Comparison of ENCODE assay signal across 21 cellular contexts in the genomic region with DNA sequence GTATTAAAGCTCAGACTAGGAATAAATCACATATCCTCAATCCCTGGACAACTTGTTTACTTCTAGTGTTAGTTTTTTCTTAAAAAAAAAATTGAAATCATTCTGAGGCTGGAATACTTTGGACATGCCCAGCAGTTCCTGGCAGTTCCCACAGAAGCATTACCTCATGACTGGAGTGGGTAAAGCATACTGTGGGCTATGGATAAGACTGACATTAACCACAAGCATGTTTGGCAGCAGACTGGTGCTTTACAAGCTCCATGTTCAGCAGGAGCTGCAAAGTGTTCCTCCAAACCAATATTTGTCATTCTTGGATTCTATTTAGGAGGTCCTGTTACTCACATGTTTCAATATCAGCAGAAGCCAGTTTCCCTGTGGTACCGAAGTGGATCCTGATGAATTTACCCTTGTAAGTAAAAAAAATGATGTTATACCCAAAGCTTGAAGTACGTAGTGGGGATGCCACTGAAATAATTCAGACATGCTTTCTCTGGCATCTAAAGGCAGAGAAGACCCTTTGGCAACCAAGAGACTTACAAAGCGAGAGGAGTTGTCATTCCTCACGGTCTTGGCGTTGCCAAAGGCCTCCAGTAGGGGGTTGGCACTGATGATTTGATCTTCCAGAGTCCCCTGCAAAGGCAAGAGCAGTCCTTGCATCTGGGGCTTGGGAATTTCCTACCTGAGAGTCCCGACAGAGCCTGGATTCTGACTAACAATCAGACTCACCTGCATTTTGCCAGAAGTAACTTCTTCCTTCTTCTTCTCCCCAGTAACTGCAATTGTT. TPM values are rescaled to one million over a fixed set of nuclear protein-coding genes. Genes with fewer than 3 reads are reported as not detected.
DNase-seq lines count a peak whose midpoint lies in the region; ATAC-seq and TF ChIP-seq lines count a peak whose summit lies in the region.
"Had no signal": no experiment of that assay in that cellular context is flagged by ENCODE, and none has a peak within 500 bp of the region (broad histone marks: within the 10 kb centered on the region; RNA-seq: fewer than 3 reads in every experiment).

No MANE protein-coding gene starts in this region.

- TF ChIP-seq CTCF in AG10803 (conservative IDR thresholded peaks at IDR 0.05; ENCODE audit: low read length): no peak
- TF ChIP-seq CTCF in HCT116 (IDR thresholded peaks at IDR 0.05 in 2 of 3, conservative IDR thresholded peaks at IDR 0.05 in 1 of 3; ENCODE audit: borderline replicate concordance in 1 of 3, insufficient read depth in 1 of 3, low read depth in 2 of 3, low read length in 2 of 3): peak in 2 of 3 experiments; percentile 22 to 28; a peak in 3 of 6 replicates
- TF ChIP-seq CTCF in endodermal cell (conservative IDR thresholded peaks at IDR 0.05): peak; percentile 57
- TF ChIP-seq CTCF in prostate gland (IDR thresholded peaks at IDR 0.05): no peak

- H3K27me3 ChIP-seq in HCT116 (ENCODE audit: insufficient read depth, low read length) (peaks cover 78% of the 10 kb centered on the region), endodermal cell (ENCODE audit: control insufficient read depth, insufficient read depth, low read length, poor library complexity, severe bottlenecking) (peaks cover 4% of the 10 kb centered on the region), prostate gland (replicated peaks; ENCODE audit: insufficient read depth) (no peaks in the 10 kb centered on the region)

- TF ChIP-seq POLR2A in HCT116 (IDR thresholded peaks at IDR 0.05; ENCODE audit: borderline replicate concordance, extremely low read depth, insufficient read depth, insufficient read length) (no peak), prostate gland (IDR thresholded peaks at IDR 0.05) (no peak)

- no TSS peak for BruUV-seq in HCT116 (replicated peaks; lab: Mats Ljungman, UMichigan)

- no peak for TF ChIP-seq RAD21 in HCT116 (IDR thresholded peaks at IDR 0.05; ENCODE audit: low read depth)

- no peak overlapping the region for H2AFZ ChIP-seq in HCT116 (ENCODE audit: low read depth, low read length, poor library complexity, severe bottlenecking)

- H3K4me1 Mint-ChIP-seq in endodermal cell: no peaks in the 10 kb centered on the region
- H3K4me1 Mint-ChIP-seq: activated naive CD4-positive, alpha-beta T cell treated with anti-CD3 and anti-CD28 coated beads, Interleukin-2, amount 10 ng/mL, durations not matched to agents 7 days and 5 days had no signal

- H3K4me1 ChIP-seq in HCT116 (ENCODE audit: control insufficient read depth in 1 of 2, insufficient read depth in 2 of 2, low read length in 2 of 2) (no peaks in the 10 kb centered on the region), endodermal cell (ENCODE audit: control insufficient read depth, insufficient read depth, low read length) (no peaks in the 10 kb centered on the region), prostate gland (replicated peaks) (no peaks in the 10 kb centered on the region)
- H3K4me1 ChIP-seq: HAP-1, lower lobe of right lung, suprapubic skin had no signal

- H4K20me1 ChIP-seq in HCT116 (ENCODE audit: insufficient read depth): no peaks in the 10 kb centered on the region

- no peaks in the 10 kb centered on the region for H3K27me3 Mint-ChIP-seq in endodermal cell (ENCODE audit: insufficient read depth)
- H3K27me3 Mint-ChIP-seq: activated naive CD4-positive, alpha-beta T cell treated with anti-CD3 and anti-CD28 coated beads, Interleukin-2, amount 10 ng/mL, durations not matched to agents 7 days and 5 days had no signal

- POLR2A ChIA-PET in HCT116 (lab: Charles Lee): no interaction called here
- POLR2A ChIA-PET in HEK293T (lab: Yijun Ruan, JAX): no interaction called here

- WGBS in endodermal cell (ENCODE audit: insufficient coverage in 1 of 2, insufficient read length in 1 of 2), 2 experiments: 58 to 61% methylated on average over 2 to 6 of the region's 6 CpGs
- WGBS in prostate gland: 62% methylated on average over 6 of the region's 6 CpGs

- H3K36me3 ChIP-seq in HCT116 (ENCODE audit: control insufficient read depth in 1 of 2, insufficient read depth in 2 of 2, low read length in 2 of 2): no peaks in the 10 kb centered on the region
- no peaks in the 10 kb centered on the region for H3K36me3 ChIP-seq in endodermal cell (ENCODE audit: control insufficient read depth, insufficient read depth, low read length)
- H3K36me3 ChIP-seq in prostate gland: no peaks in the 10 kb centered on the region
- H3K36me3 ChIP-seq: HAP-1, lower lobe of right lung, suprapubic skin had no signal

- H3K4me2 ChIP-seq in HCT116 (ENCODE audit: low read length): no peak overlapping the region

- H3K27ac Mint-ChIP-seq in endodermal cell: no peak overlapping the region
- H3K27ac Mint-ChIP-seq: activated naive CD4-positive, alpha-beta T cell treated with anti-CD3 and anti-CD28 coated beads, Interleukin-2, amount 10 ng/mL, durations not matched to agents 7 days and 5 days had no signal

- intact Hi-C loops in HCT116 (cut with micrococcal nuclease) (no loop called here), prostate gland (cut with DNase I) (no loop called here), posterior vena cava (cut with DNase I) (no loop called here)

- RAD21 ChIA-PET in HCT116 (lab: Charles Lee; ENCODE audit: low non-redundant PET in 1 of 2, low total read pairs in 2 of 2, uncharacterized antibody in 2 of 2, unreplicated experiment in 2 of 2): no interaction called here

- CTCF ChIA-PET in HCT116 (lab: Charles Lee): no interaction called here
- CTCF ChIA-PET in HEK293T (lab: Yijun Ruan, JAX): no interaction called here

- H3K4me3 Mint-ChIP-seq in endodermal cell: no peak overlapping the region
- H3K4me3 Mint-ChIP-seq: activated naive CD4-positive, alpha-beta T cell treated with anti-CD3 and anti-CD28 coated beads, Interleukin-2, amount 10 ng/mL, durations not matched to agents 7 days and 5 days had no signal

- peak; percentile 89 for DNase-seq in AG10803 (ENCODE audit: low read depth)
- DNase-seq in HCT116 (ENCODE audit: low read depth, low spot score): no peak
- DNase-seq in endodermal cell: no peak
- peak; percentile 22 for DNase-seq in prostate gland (ENCODE audit: low spot score)
- DNase-seq in HPDE6-E6E7 (ENCODE audit: extremely low spot score): no peak
- no peak for DNase-seq in activated CD4-positive, alpha-beta T cell treated with anti-CD3 and anti-CD28 coated beads for 4 hours
- no peak for DNase-seq in HEK293T (ENCODE audit: extremely low spot score)
- no peak for DNase-seq in posterior vena cava (ENCODE audit: low spot score)
- DNase-seq: ACHN; activated CD8-positive, alpha-beta memory T cell treated with anti-CD3 and anti-CD28 coated beads for 24 hours; activated naive CD4-positive, alpha-beta T cell treated with anti-CD3 and anti-CD28 coated beads, Interleukin-2, amount 10 ng/mL, durations not matched to agents 7 days and 5 days; activated T-cell treated with anti-CD3 and anti-CD28 coated beads, Interleukin-2, amount 50 U/mL, for 48 hours; GDM1; lower lobe of right lung; NCI-H1417 treated with DMSO at 0.1 percent for 48 hours; NCI-H2107; NCI-H524 treated with DMSO at 0.1 percent for 48 hours; occipital lobe; T-helper 9 cell had no signal

- ATAC-seq in HCT116: peak; percentile 58; the same call in 1 of the 2 replicates
- ATAC-seq: lower lobe of right lung had no signal

- H3K9ac ChIP-seq in HCT116 (ENCODE audit: low read length) (no peak overlapping the region), endodermal cell (ENCODE audit: extremely low read depth, low read length, poor library complexity, severe bottlenecking) (no peak overlapping the region)

- no peaks in the 10 kb centered on the region for H3K36me3 Mint-ChIP-seq in endodermal cell (ENCODE audit: low read depth)
- H3K36me3 Mint-ChIP-seq: activated naive CD4-positive, alpha-beta T cell treated with anti-CD3 and anti-CD28 coated beads, Interleukin-2, amount 10 ng/mL, durations not matched to agents 7 days and 5 days had no signal

- no peaks in the 10 kb centered on the region for H3K9me3 Mint-ChIP-seq in endodermal cell
- H3K9me3 Mint-ChIP-seq: activated naive CD4-positive, alpha-beta T cell treated with anti-CD3 and anti-CD28 coated beads, Interleukin-2, amount 10 ng/mL, durations not matched to agents 7 days and 5 days had no signal

- H3K9me3 ChIP-seq in HCT116 (ENCODE audit: control insufficient read depth in 1 of 2, insufficient read depth in 1 of 2, low read depth in 1 of 2, low read length in 2 of 2) (no peaks in the 10 kb centered on the region), endodermal cell (ENCODE audit: control insufficient read depth, low read length) (no peaks in the 10 kb centered on the region), prostate gland (no peaks in the 10 kb centered on the region)
- H3K9me3 ChIP-seq: HAP-1, lower lobe of right lung, suprapubic skin had no signal

- no peaks in the 10 kb centered on the region for H3K79me2 ChIP-seq in HCT116 (ENCODE audit: insufficient read depth, low read length)

- H3K4me3 ChIP-seq in AG10803 (ENCODE audit: low read length): no peak overlapping the region
- no peak overlapping the region for H3K4me3 ChIP-seq in HCT116 (replicated peaks in 1 of 2; ENCODE audit: low read depth in 1 of 2, low read length in 2 of 2)
- no peak overlapping the region for H3K4me3 ChIP-seq in endodermal cell (ENCODE audit: low read length)
- H3K4me3 ChIP-seq in prostate gland: no peak overlapping the region
- H3K4me3 ChIP-seq: HAP-1, lower lobe of right lung, suprapubic skin had no signal

- H3K27ac ChIP-seq in HCT116 (ENCODE audit: low read depth, low read length) (no peak overlapping the region), endodermal cell (ENCODE audit: low read depth, low read length) (no peak overlapping the region), prostate gland (no peak overlapping the region)
- H3K27ac ChIP-seq: lower lobe of right lung, suprapubic skin had no signal

- no peaks in the 10 kb centered on the region for H3K9me2 ChIP-seq in HCT116 (ENCODE audit: insufficient read depth)

TF ChIP-seq in HCT116, 20 proteins besides CTCF, POLR2A, EP300 and RAD21 (continues in another document):
- TF ChIP-seq EZH2 (IDR thresholded peaks at IDR 0.05): no peak

TF ChIP-seq in HEK293T, 16 proteins besides CTCF, POLR2A, EP300 and RAD21 (continues in another document):
- TF ChIP-seq ZNF384 (IDR thresholded peaks at IDR 0.05): no peak

RNA-seq across cellular contexts. Expression of a gene that starts 4.9 kb away (rescaled TPM):
- total RNA-seq in HCT116 (2021; ENCODE audit: unreplicated experiment) (not detected), endodermal cell (not detected), prostate gland (under 1 TPM in 1 of 2 donors, not detected in 1; 0.06 TPM), posterior vena cava (under 1 TPM in 1 of 2 donors, not detected in 1; 0.14 TPM)
- polyA plus RNA-seq in HCT116 (2012): not detected in 2 replicates
- not detected for polyA plus RNA-seq in endodermal cell (2013, experiment 1 of 2)
- polyA plus RNA-seq in endodermal cell (2013, experiment 2 of 2): not detected
- total RNA-seq: lower lobe of right lung, occipital lobe, suprapubic skin had no signal

RNA-seq across cellular contexts. Expression of a gene that starts 36.0 kb away (rescaled TPM):
- total RNA-seq in HCT116 (2021; ENCODE audit: unreplicated experiment) (not detected), endodermal cell (under 1 TPM in 1 of 2 donors, not detected in 1; 0.99 TPM), prostate gland (under 1 TPM; 0.18 to 0.23 TPM), posterior vena cava (under 1 TPM in 1 of 2 donors, not detected in 1; 0.43 TPM)
- not detected in 2 replicates for polyA plus RNA-seq in HCT116 (2012)
- polyA plus RNA-seq in endodermal cell (2013, experiment 1 of 2): not detected
- polyA plus RNA-seq in endodermal cell (2013, experiment 2 of 2): 0.17 TPM
- total RNA-seq: suprapubic skin had no signal

RNA-seq across cellular contexts. Expression of a gene that starts 44.1 kb away (rescaled TPM):
- not detected for total RNA-seq in HCT116 (2021; ENCODE audit: unreplicated experiment)
- polyA plus RNA-seq in HCT116 (2012): not detected in 2 replicates
- not detected for total RNA-seq in endodermal cell
- not detected for polyA plus RNA-seq in endodermal cell (2013, experiment 1 of 2)
- not detected for polyA plus RNA-seq in endodermal cell (2013, experiment 2 of 2)
- not detected for total RNA-seq in prostate gland
- not detected for total RNA-seq in posterior vena cava
- total RNA-seq: lower lobe of right lung, occipital lobe, suprapubic skin had no signal

Comparison
In these comparisons a context has a peak if more than half of its experiments do, and no peak if none do; other contexts are left out.
1. DNase-seq: peak in AG10803 (single experiment) and prostate gland (single experiment); none in HCT116 (single experiment), endodermal cell (single experiment), HPDE6-E6E7 (single experiment), activated CD4-positive, alpha-beta T cell treated with anti-CD3 and anti-CD28 coated beads for 4 hours (0 of 2), HEK293T (single experiment) and posterior vena cava (single experiment).
2. CTCF ChIP-seq: peak in HCT116 (2 of 3) and endodermal cell (single experiment); none in AG10803 (single experiment) and prostate gland (0 of 4).